27 cellular contexts compared by ENCODE assay signal in genomic region chr4:188657365-188657764, GRCh38.
"Had no signal": no experiment of that assay in that cellular context is flagged by ENCODE, and none has a peak within 500 bp of the region (broad histone marks: within the 10 kb centered on the region; RNA-seq: fewer than 3 reads in every experiment).

No MANE protein-coding gene starts in this region.

- H3K4me1 ChIP-seq: left lung, lower lobe of right lung, parathyroid adenoma, right atrium auricular region, suprapubic skin, tibial artery, upper lobe of right lung had no signal

- H3K9ac ChIP-seq: parathyroid adenoma had no signal

- H2AFZ ChIP-seq: hepatocyte, parathyroid adenoma had no signal

- H3K36me3 ChIP-seq: left lung, lower lobe of right lung, neutrophil, right atrium auricular region, suprapubic skin, thoracic aorta, tibial artery, upper lobe of right lung had no signal

- H3K4me3 ChIP-seq: hepatocyte, left lung, lower lobe of right lung, right atrium auricular region, skin epidermis, suprapubic skin, thoracic aorta, tibial artery, upper lobe of right lung had no signal

- H3K9me3 ChIP-seq: lower lobe of right lung, neutrophil, right atrium auricular region, suprapubic skin, thoracic aorta, upper lobe of right lung had no signal

- H3K27ac ChIP-seq: hepatocyte, left lung, lower lobe of right lung, neutrophil, parathyroid adenoma, right atrium auricular region, skin epidermis, suprapubic skin, thoracic aorta, tibial artery, upper lobe of right lung had no signal

- ATAC-seq: left cardiac atrium; left lung; lower lobe of right lung; naive thymus-derived CD8-positive, alpha-beta T cell; sciatic nerve; stimulated activated effector memory CD8-positive, alpha-beta T cell treated with anti-CD3 and anti-CD28 coated beads, Interleukin-12 subunit alpha, Interleukin-12 subunit beta, amount 100 ng/mL, for 72 hours; upper lobe of right lung had no signal

- H3K27me3 ChIP-seq: hepatocyte, left lung, neutrophil, right atrium auricular region, suprapubic skin, tibial artery, upper lobe of right lung had no signal

- H3K4me2 ChIP-seq: hepatocyte had no signal

- FAIRE-seq: keratinocyte, urothelium cell line had no signal

- DNase-seq: kidney glomerular epithelial cell; left cardiac atrium; left lung; lower lobe of right lung; mammary epithelial cell; mesenchymal stem cell; naive thymus-derived CD8-positive, alpha-beta T cell; occipital lobe; stimulated activated CD4-positive, alpha-beta T cell treated with anti-CD3 and anti-CD28 coated beads, Interleukin-12 subunit alpha, Interleukin-12 subunit beta, amount 100 ng/mL, for 4 hours; stimulated activated CD4-positive, alpha-beta T cell treated with anti-CD3 and anti-CD28 coated beads, Interleukin-15, amount 100 ng/mL, for 24 hours; stimulated activated CD4-positive, alpha-beta T cell treated with anti-CD3 and anti-CD28 coated beads, Interleukin-2, amount 100 ng/mL, for 24 hours; stimulated activated CD4-positive, alpha-beta T cell treated with anti-CD3 and anti-CD28 coated beads, Interleukin-4, amount 100 ng/mL, for 1 hour; stimulated activated naive CD4-positive, alpha-beta T cell; tibial artery; trophoblast cell; upper lobe of right lung had no signal

- H3K79me2 ChIP-seq: hepatocyte, parathyroid adenoma had no signal
